14 cellular contexts compared by ENCODE assay signal in genomic region chr17:4101799-4102405, GRCh38. TPM values are rescaled to one million over a fixed set of nuclear protein-coding genes. Genes with fewer than 3 reads are reported as not detected.
DNase-seq lines count a peak whose midpoint lies in the region; ATAC-seq and TF ChIP-seq lines count a peak whose summit lies in the region.
"Had no signal": no experiment of that assay in that cellular context is flagged by ENCODE, and none has a peak within 500 bp of the region (broad histone marks: within the 10 kb centered on the region; RNA-seq: fewer than 3 reads in every experiment).

No MANE protein-coding gene starts in this region.

- H3K27me3 Mint-ChIP-seq in stimulated activated naive CD8-positive, alpha-beta T cell treated with anti-CD3 and anti-CD28 coated beads, Interleukin-15, Interleukin-2, amounts not matched to agents 100 ng/mL and 50 ng/mL, for 24 hours = no peaks in the 10 kb centered on the region
- no peaks in the 10 kb centered on the region for H3K27me3 Mint-ChIP-seq in stimulated activated naive CD8-positive, alpha-beta T cell treated with anti-CD3 and anti-CD28 coated beads, Interleukin-15, amount 100 ng/mL, for 72 hours
- H3K27me3 Mint-ChIP-seq in chondrocyte (ENCODE audit: low read depth) (no peaks in the 10 kb centered on the region), nephron progenitor cell (ENCODE audit: low read depth, poor library complexity) (no peaks in the 10 kb centered on the region)
- H3K27me3 Mint-ChIP-seq: central memory CD8-positive, alpha-beta T cell had no signal

- H3K27ac Mint-ChIP-seq in stimulated activated naive CD8-positive, alpha-beta T cell treated with anti-CD3 and anti-CD28 coated beads, Interleukin-15, Interleukin-2, amounts not matched to agents 100 ng/mL and 50 ng/mL, for 24 hours = peak overlapping the region; percentile 7
- H3K27ac Mint-ChIP-seq in stimulated activated naive CD8-positive, alpha-beta T cell treated with anti-CD3 and anti-CD28 coated beads, Interleukin-15, amount 100 ng/mL, for 72 hours = peak overlapping the region in 1 of 2 donors; percentile 58
- H3K27ac Mint-ChIP-seq in chondrocyte (ENCODE audit: unreplicated experiment) = peak overlapping the region; percentile 80
- peak overlapping the region; percentile 55 for H3K27ac Mint-ChIP-seq in nephron progenitor cell

- no peak overlapping the region for H3K4me3 Mint-ChIP-seq in stimulated activated naive CD8-positive, alpha-beta T cell treated with anti-CD3 and anti-CD28 coated beads, Interleukin-15, Interleukin-2, amounts not matched to agents 100 ng/mL and 50 ng/mL, for 24 hours
- no peak overlapping the region for H3K4me3 Mint-ChIP-seq in stimulated activated naive CD8-positive, alpha-beta T cell treated with anti-CD3 and anti-CD28 coated beads, Interleukin-15, amount 100 ng/mL, for 72 hours
- H3K4me3 Mint-ChIP-seq in chondrocyte (ENCODE audit: unreplicated experiment) (no peak overlapping the region), nephron progenitor cell (no peak overlapping the region)
- H3K4me3 Mint-ChIP-seq: central memory CD8-positive, alpha-beta T cell; WTC11 had no signal

- TF ChIP-seq CTCF in chondrocyte (IDR thresholded peaks at IDR 0.05) (no peak), nephron progenitor cell (IDR thresholded peaks at IDR 0.05) (no peak)

- H3K9me3 Mint-ChIP-seq in stimulated activated naive CD8-positive, alpha-beta T cell treated with anti-CD3 and anti-CD28 coated beads, Interleukin-15, Interleukin-2, amounts not matched to agents 100 ng/mL and 50 ng/mL, for 24 hours = no peaks in the 10 kb centered on the region
- H3K9me3 Mint-ChIP-seq in stimulated activated naive CD8-positive, alpha-beta T cell treated with anti-CD3 and anti-CD28 coated beads, Interleukin-15, amount 100 ng/mL, for 72 hours = no peaks in the 10 kb centered on the region
- H3K9me3 Mint-ChIP-seq in chondrocyte (ENCODE audit: low read depth) (no peaks in the 10 kb centered on the region), nephron progenitor cell (no peaks in the 10 kb centered on the region)
- H3K9me3 Mint-ChIP-seq: central memory CD8-positive, alpha-beta T cell; WTC11 had no signal

- H3K4me1 Mint-ChIP-seq in stimulated activated naive CD8-positive, alpha-beta T cell treated with anti-CD3 and anti-CD28 coated beads, Interleukin-15, Interleukin-2, amounts not matched to agents 100 ng/mL and 50 ng/mL, for 24 hours (ENCODE audit: low read depth) = peaks cover 11% of the 10 kb centered on the region
- peaks cover 11% of the 10 kb centered on the region for H3K4me1 Mint-ChIP-seq in stimulated activated naive CD8-positive, alpha-beta T cell treated with anti-CD3 and anti-CD28 coated beads, Interleukin-15, amount 100 ng/mL, for 72 hours
- H3K4me1 Mint-ChIP-seq in chondrocyte (ENCODE audit: low read depth) (peaks cover 23% of the 10 kb centered on the region), nephron progenitor cell (peaks cover 16% of the 10 kb centered on the region)
- H3K4me1 Mint-ChIP-seq: WTC11 had no signal

- no peak for DNase-seq in stimulated activated naive CD8-positive, alpha-beta T cell treated with anti-CD3 and anti-CD28 coated beads, Interleukin-15, amount 100 ng/mL, for 72 hours
- DNase-seq in chondrocyte (ENCODE audit: low spot score) (no peak), nephron progenitor cell (no peak), NCI-H82 treated with DMSO at 0.1 percent for 48 hours (lab: John Stamatoyannopoulos, UW; ENCODE audit: unreplicated experiment) (no peak)
- no peak for DNase-seq in effector CD8-positive, alpha-beta T cell (lab: John Stamatoyannopoulos, UW)
- DNase-seq: NCI-H1092 treated with DMSO at 0.1 percent for 48 hours, NCI-H524, SIG-M5 had no signal

- no peak for ATAC-seq in stimulated activated naive CD8-positive, alpha-beta T cell treated with anti-CD3 and anti-CD28 coated beads, Interleukin-15, amount 100 ng/mL, for 72 hours
- ATAC-seq in GM21737 (IDR thresholded peaks at IDR 0.05; ENCODE audit: unreplicated experiment) = no peak
- ATAC-seq in GM18502 (IDR thresholded peaks at IDR 0.05; ENCODE audit: poor library complexity, unreplicated experiment) = no peak
- ATAC-seq: HCT116, WTC11 had no signal

- H3K36me3 Mint-ChIP-seq in stimulated activated naive CD8-positive, alpha-beta T cell treated with anti-CD3 and anti-CD28 coated beads, Interleukin-15, Interleukin-2, amounts not matched to agents 100 ng/mL and 50 ng/mL, for 24 hours (ENCODE audit: low read depth) = peaks cover 60% of the 10 kb centered on the region
- H3K36me3 Mint-ChIP-seq in chondrocyte (ENCODE audit: low read depth) (peaks cover 25% of the 10 kb centered on the region), nephron progenitor cell (ENCODE audit: low read depth) (peaks cover 66% of the 10 kb centered on the region)

RNA-seq across cellular contexts. Expression of gene ZZEF1, which starts 40.9 kb away (rescaled TPM):
- 30.8 to 46.5 TPM (median 33.0 TPM) in 3 replicates for total RNA-seq in chondrocyte

RNA-seq across cellular contexts. Expression of gene CYB5D2, which starts 41.1 kb away (rescaled TPM):
- 15.3 to 26.7 TPM (median 18.3 TPM) in 3 replicates for total RNA-seq in chondrocyte
